17 cellular contexts compared by ENCODE assay signal in the genomic region with DNA sequence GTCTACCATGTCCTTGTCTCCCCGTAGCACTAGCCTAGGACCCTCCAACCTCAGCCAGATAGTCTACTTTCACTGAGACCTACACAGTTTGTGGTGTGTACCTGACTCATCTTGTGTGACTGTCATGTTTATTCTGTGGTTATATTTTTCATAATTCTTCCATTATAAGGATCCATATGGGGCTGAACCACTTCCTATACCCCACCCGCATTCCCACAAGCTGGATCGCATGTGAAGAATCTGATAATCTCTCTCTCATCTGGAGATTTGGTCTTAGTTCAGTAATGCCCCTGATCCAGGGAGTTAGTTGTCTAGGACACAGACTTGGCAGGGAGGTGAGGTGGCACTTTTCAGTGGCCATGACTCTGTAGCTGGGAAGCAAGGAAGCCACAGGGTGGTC. TPM values are rescaled to one million over a fixed set of nuclear protein-coding genes. Genes with fewer than 3 reads are reported as not detected.
DNase-seq lines count a peak whose midpoint lies in the region; ATAC-seq, FAIRE-seq and TF ChIP-seq lines count a peak whose summit lies in the region.
"Had no signal": no experiment of that assay in that cellular context is flagged by ENCODE, and none has a peak within 500 bp of the region (broad histone marks: within the 10 kb centered on the region; RNA-seq: fewer than 3 reads in every experiment).

No MANE protein-coding gene starts in this region.

- H3K36me3 ChIP-seq in smooth muscle cell (ENCODE audit: low read depth): no peaks in the 10 kb centered on the region
- H3K36me3 ChIP-seq: adrenal gland, heart left ventricle, uterus had no signal

- H3K4me2 ChIP-seq in smooth muscle cell: peak overlapping the region; percentile 67

- no peak for TF ChIP-seq CTCF in fibroblast of mammary gland (conservative IDR thresholded peaks at IDR 0.05; ENCODE audit: control insufficient read depth, insufficient read depth, low read depth, low read length)
- TF ChIP-seq CTCF in smooth muscle cell (IDR thresholded peaks at IDR 0.05; ENCODE audit: borderline replicate concordance, insufficient read depth, poor library complexity, severe bottlenecking): no peak

- H3K9me3 ChIP-seq in smooth muscle cell (replicated peaks; ENCODE audit: low read depth): no peaks in the 10 kb centered on the region
- H3K9me3 ChIP-seq: adrenal gland, heart left ventricle, mucosa of descending colon, uterus had no signal

- H3K27ac ChIP-seq in smooth muscle cell (ENCODE audit: low read depth): peak overlapping the region; percentile 98
- H3K27ac ChIP-seq: adrenal gland, heart left ventricle, HL-60, uterus had no signal

- no peak for ATAC-seq in HG03460 (IDR thresholded peaks at IDR 0.05; ENCODE audit: unreplicated experiment)
- ATAC-seq: activated T-cell treated with anti-CD3 and anti-CD28 coated beads, Interleukin-2, amount 50 U/mL, for 72 hours; heart left ventricle; mucosa of descending colon; stimulated activated naive CD8-positive, alpha-beta T cell treated with anti-CD3 and anti-CD28 coated beads, Interleukin-15, Interleukin-2, amounts not matched to agents 100 U/mL and 50 U/mL, for 24 hours had no signal

- no peak overlapping the region for H2AFZ ChIP-seq in smooth muscle cell (ENCODE audit: low read depth)

- H3K4me3 ChIP-seq in fibroblast of mammary gland (ENCODE audit: control insufficient read depth, low read depth, low read length): no peak overlapping the region
- H3K4me3 ChIP-seq in smooth muscle cell: no peak overlapping the region
- H3K4me3 ChIP-seq: adrenal gland, heart left ventricle, mucosa of descending colon, uterus had no signal

- no peak for FAIRE-seq in RCC 7860 (lab: Jason Lieb, UNC)
- FAIRE-seq: endothelial cell of umbilical vein had no signal

- DNase-seq in GM03348 (ENCODE audit: low spot score): peak; percentile 16
- peak; percentile 66 for DNase-seq in RCC 7860 (ENCODE audit: low spot score)
- peak; percentile 66 for DNase-seq in fibroblast of mammary gland (ENCODE audit: low read depth)
- DNase-seq in smooth muscle cell (lab: John Stamatoyannopoulos, UW; ENCODE audit: unreplicated experiment): no peak
- DNase-seq in activated CD8-positive, alpha-beta memory T cell treated with anti-CD3 and anti-CD28 coated beads, Interleukin-2, amount 50 U/mL, for 48 hours: no peak
- DNase-seq in NCI-H1436 (lab: John Stamatoyannopoulos, UW): no peak
- DNase-seq: activated CD4-positive, alpha-beta T cell treated with anti-CD3 and anti-CD28 coated beads, Interleukin-2, amount 50 U/mL, for 1 hour; activated T-cell treated with anti-CD3 and anti-CD28 coated beads, Interleukin-2, amount 50 U/mL, for 72 hours; adrenal gland; heart left ventricle; mucosa of descending colon; NCI-H748 treated with DMSO at 0.1 percent for 48 hours; stimulated activated naive CD8-positive, alpha-beta T cell treated with anti-CD3 and anti-CD28 coated beads, Interleukin-15, Interleukin-2, amounts not matched to agents 100 U/mL and 50 U/mL, for 24 hours; uterus had no signal

- peak overlapping the region; percentile 88 for H3K9ac ChIP-seq in smooth muscle cell (ENCODE audit: low read depth)

- no peaks in the 10 kb centered on the region for H3K79me2 ChIP-seq in smooth muscle cell (ENCODE audit: low read depth)

- peaks cover 27% of the 10 kb centered on the region for H3K4me1 ChIP-seq in smooth muscle cell (ENCODE audit: low read depth)
- H3K4me1 ChIP-seq: uterus had no signal

- H3K27me3 ChIP-seq in smooth muscle cell (ENCODE audit: low read depth): no peaks in the 10 kb centered on the region
- H3K27me3 ChIP-seq: adrenal gland, heart left ventricle, uterus had no signal

- H3F3A ChIP-seq in smooth muscle cell (ENCODE audit: low read depth): peaks cover 45% of the 10 kb centered on the region

- WGBS in smooth muscle cell (ENCODE audit: low lambda C conversion rate): 38% methylated on average over 3 of the region's 3 CpGs

- H4K20me1 ChIP-seq in smooth muscle cell (ENCODE audit: low read depth): no peaks in the 10 kb centered on the region

RNA-seq across cellular contexts. Expression of gene BASP1, which starts 30.0 kb away (rescaled TPM):
- 194 and 196 TPM in 2 replicates for total RNA-seq in smooth muscle cell
- polyA plus RNA-seq in smooth muscle cell: 292 and 304 TPM in 2 replicates

Comparison
In these comparisons a context has a peak if more than half of its experiments do, and no peak if none do; other contexts are left out.
1. DNase-seq: peak in GM03348 (single experiment), RCC 7860 (single experiment) and fibroblast of mammary gland (single experiment); none in smooth muscle cell (single experiment), activated CD8-positive, alpha-beta memory T cell treated with anti-CD3 and anti-CD28 coated beads, Interleukin-2, amount 50 U/mL, for 48 hours (single experiment) and NCI-H1436 (single experiment).